ENCODE assay signal across 15 cellular contexts in genomic region chr13:20825476-20825875, GRCh38. TPM values are rescaled to one million over a fixed set of nuclear protein-coding genes. Genes with fewer than 3 reads are reported as not detected.
DNase-seq lines count a peak whose midpoint lies in the region; ATAC-seq, FAIRE-seq and TF ChIP-seq lines count a peak whose summit lies in the region.
"Had no signal": no experiment of that assay in that cellular context is flagged by ENCODE, and none has a peak within 500 bp of the region (broad histone marks: within the 10 kb centered on the region; RNA-seq: fewer than 3 reads in every experiment).

No MANE protein-coding gene starts in this region.

- H3K4me3 ChIP-seq in endothelial cell of umbilical vein (replicated peaks in 1 of 3; ENCODE audit: insufficient read depth in 1 of 3, low read depth in 1 of 3, low read length in 3 of 3) (no peak overlapping the region), gastrocnemius medialis (peak overlapping the region in 2 of 4 donors; percentile 6 to 7)
- H3K4me3 ChIP-seq: spleen, testis had no signal

- H3K4me1 ChIP-seq in endothelial cell of umbilical vein (ENCODE audit: control insufficient read depth, extremely low read depth, insufficient read depth, low read length) = peaks cover 3% of the 10 kb centered on the region
- peaks cover 76 to 79% of the 10 kb centered on the region in 2 donors for H3K4me1 ChIP-seq in gastrocnemius medialis

- no peak overlapping the region for H3K4me2 ChIP-seq in endothelial cell of umbilical vein (ENCODE audit: insufficient read depth, low read length)

- H3K27me3 ChIP-seq in endothelial cell of umbilical vein (ENCODE audit: control insufficient read depth in 2 of 2, insufficient read depth in 2 of 2, low read length in 2 of 2) (no peaks in the 10 kb centered on the region), gastrocnemius medialis (no peaks in the 10 kb centered on the region)
- H3K27me3 ChIP-seq: spleen, testis had no signal

- no peaks in the 10 kb centered on the region for H3K9me1 ChIP-seq in endothelial cell of umbilical vein (replicated peaks; ENCODE audit: control insufficient read depth, extremely low read depth, insufficient read depth, low read length)

- H3K9me3 ChIP-seq in endothelial cell of umbilical vein (replicated peaks; ENCODE audit: control insufficient read depth, insufficient read depth, low read length) (no peaks in the 10 kb centered on the region), gastrocnemius medialis (no peaks in the 10 kb centered on the region)
- H3K9me3 ChIP-seq: Caco-2, spleen, testis had no signal

- FAIRE-seq in endothelial cell of umbilical vein (lab: Jason Lieb, UNC) = no peak
- FAIRE-seq: keratinocyte had no signal

- no peaks in the 10 kb centered on the region for H4K20me1 ChIP-seq in endothelial cell of umbilical vein (replicated peaks; ENCODE audit: control insufficient read depth, extremely low read depth, insufficient read depth, low read length)

- peaks cover 2% of the 10 kb centered on the region for H3K79me2 ChIP-seq in endothelial cell of umbilical vein (ENCODE audit: control insufficient read depth, insufficient read depth, low read length)

- TF ChIP-seq CTCF in endothelial cell of umbilical vein (IDR thresholded peaks at IDR 0.05; ENCODE audit: extremely low read depth in 1 of 2, insufficient read depth in 1 of 2, low read depth in 1 of 2, low read length in 2 of 2) (no peak), gastrocnemius medialis (IDR thresholded peaks at IDR 0.05 in 4 of 5, conservative IDR thresholded peaks at IDR 0.05 in 1 of 5) (no peak)

- no peak for TF ChIP-seq POLR2A in endothelial cell of umbilical vein (IDR thresholded peaks at IDR 0.05; ENCODE audit: low read depth, low read length)
- no peak for TF ChIP-seq POLR2A in gastrocnemius medialis (IDR thresholded peaks at IDR 0.05)

- POLR2A ChIA-PET in endothelial cell of umbilical vein (lab: Charles Lee) = no interaction called here

- H3K27ac ChIP-seq in endothelial cell of umbilical vein (ENCODE audit: insufficient read depth, low read depth, low read length) = no peak overlapping the region
- H3K27ac ChIP-seq in gastrocnemius medialis = peak overlapping the region; percentile 87 to 93 (median 88)
- H3K27ac ChIP-seq: spleen, testis had no signal

- ATAC-seq in gastrocnemius medialis = peak; percentile 55 to 60
- no peak for ATAC-seq in GM18909 (IDR thresholded peaks at IDR 0.05; ENCODE audit: poor library complexity, unreplicated experiment)
- ATAC-seq: naive thymus-derived CD8-positive, alpha-beta T cell had no signal

- dilution Hi-C loops in endothelial cell of umbilical vein (cut with MboI; ENCODE audit: extremely low pct_ligation_motif_present, low sequenced_read_pairs) = no loop called here

- no TSS peak for BruUV-seq in endothelial cell of umbilical vein (replicated peaks; lab: Mats Ljungman, UMichigan)

- H3K36me3 ChIP-seq in endothelial cell of umbilical vein (ENCODE audit: control insufficient read depth in 2 of 2, extremely low read depth in 1 of 2, insufficient read depth in 2 of 2, low read length in 2 of 2) (no peaks in the 10 kb centered on the region), gastrocnemius medialis (no peaks in the 10 kb centered on the region)

- CTCF ChIA-PET in endothelial cell of umbilical vein (lab: Charles Lee) = interaction anchor here (0.9 to 5.1 kb wide), 4 partner anchors 9 to 118 kb away, joined by 3 to 92 read pairs (median 4); partner anchors contain the start of gene IL17D

- intact Hi-C loops in endothelial cell of umbilical vein (cut with micrococcal nuclease) (loop anchor here (5.0 kb wide), 3 partner anchors 38 to 258 kb away; partner anchors contain the start of genes EEF1AKMT1 and IFT88), gastrocnemius medialis (cut with DNase I; ENCODE audit: low total_unique reads) (loop anchor here (5.0 to 10.0 kb wide), 3 partner anchors 77 to 328 kb away; partner anchors contain the start of genes LATS2 and XPO4)

- no peak overlapping the region for H2AFZ ChIP-seq in endothelial cell of umbilical vein (ENCODE audit: low read depth, low read length)

- DNase-seq in NCI-H2107 treated with DMSO at 0.1 percent for 48 hours (lab: John Stamatoyannopoulos, UW; ENCODE audit: unreplicated experiment) (peak; percentile 26), NCI-H2107 (lab: John Stamatoyannopoulos, UW) (no peak), NCI-H1694 treated with DMSO at 0.1 percent for 48 hours (lab: John Stamatoyannopoulos, UW) (peak; percentile 30), endothelial cell of umbilical vein (ENCODE audit: low read depth, low spot score) (peak; percentile 18), gastrocnemius medialis (no peak), occipital lobe (lab: John Stamatoyannopoulos, UW) (no peak)
- no peak for DNase-seq in stimulated activated naive CD4-positive, alpha-beta T cell (lab: John Stamatoyannopoulos, UW)
- DNase-seq: 8988T; Caco-2; naive thymus-derived CD8-positive, alpha-beta T cell; SIG-M5; spleen; testis had no signal

- no peak overlapping the region for H3K9ac ChIP-seq in endothelial cell of umbilical vein (replicated peaks; ENCODE audit: extremely low read depth, insufficient read depth, low read length)

- in situ Hi-C loops in gastrocnemius medialis (cut with MboI; ENCODE audit: low sequenced_read_pairs in 4 of 4) = loop anchor here (5.0 to 10.0 kb wide), 3 partner anchors 108 to 331 kb away; no protein-coding TSS in a partner anchor

TF ChIP-seq in endothelial cell of umbilical vein, 7 proteins besides CTCF, POLR2A, EP300 and RAD21:
- TF ChIP-seq JUN (IDR thresholded peaks at IDR 0.05; ENCODE audit: borderline replicate concordance, insufficient read depth, insufficient read length, low read depth) (no peak), EZH2 (IDR thresholded peaks at IDR 0.05; ENCODE audit: borderline replicate concordance, low read depth, low read length, severe bottlenecking) (no peak), MAX (IDR thresholded peaks at IDR 0.05; ENCODE audit: insufficient read depth, insufficient read length) (no peak), MYC (IDR thresholded peaks at IDR 0.05; ENCODE audit: low read depth, low read length) (no peak), GATA2 (IDR thresholded peaks at IDR 0.05; ENCODE audit: insufficient read depth, insufficient read length, low read depth, low read length) (no peak), POLR2AphosphoS5 (IDR thresholded peaks at IDR 0.05; ENCODE audit: insufficient read depth, low read depth, low read length) (no peak), FOS (IDR thresholded peaks at IDR 0.05; ENCODE audit: borderline replicate concordance, insufficient read depth, low read length) (no peak)

RNA-seq across cellular contexts. Expression of gene EEF1AKMT1, which starts 51.7 kb away (rescaled TPM):
- 8.7 and 11.1 TPM in 2 replicates for total RNA-seq in endothelial cell of umbilical vein
- 7.1 and 9.0 TPM in 2 replicates for polyA plus RNA-seq in endothelial cell of umbilical vein
- polyA plus RNA-seq in endothelial cell of umbilical vein (2011; cell fraction: cytosol; rRNA removed) = 9.3 and 10.5 TPM in 2 replicates
- polyA plus RNA-seq in endothelial cell of umbilical vein (2011; cell fraction: nucleus; rRNA removed) = 7.1 and 7.5 TPM in 2 replicates
- 20.7 and 30.0 TPM in 2 replicates for polyA plus RNA-seq in endothelial cell of umbilical vein (2012)
- polyA minus RNA-seq in endothelial cell of umbilical vein = 6.8 and 8.1 TPM in 2 replicates
- polyA minus RNA-seq in endothelial cell of umbilical vein (2011; cell fraction: cytosol; rRNA and poly(A)+ RNA removed) = 1.7 TPM
- polyA minus RNA-seq in endothelial cell of umbilical vein (2011; cell fraction: nucleus; rRNA and poly(A)+ RNA removed) = 5.1 and 6.9 TPM in 2 replicates
- total RNA-seq in gastrocnemius medialis = 1 to 10 TPM; 5.9 to 8.5 (median 8.0) TPM
- total RNA-seq in occipital lobe = 21.2 TPM

Comparison
In these comparisons a context has a peak if more than half of its experiments do, and no peak if none do; other contexts are left out.
1. DNase-seq: peak in NCI-H2107 treated with DMSO at 0.1 percent for 48 hours (single experiment), NCI-H1694 treated with DMSO at 0.1 percent for 48 hours (single experiment) and endothelial cell of umbilical vein (single experiment); none in NCI-H2107 (single experiment), gastrocnemius medialis (0 of 2), stimulated activated naive CD4-positive, alpha-beta T cell (0 of 6) and occipital lobe (single experiment).